ENCODE assay signal across 8 cellular contexts in the genomic region with DNA sequence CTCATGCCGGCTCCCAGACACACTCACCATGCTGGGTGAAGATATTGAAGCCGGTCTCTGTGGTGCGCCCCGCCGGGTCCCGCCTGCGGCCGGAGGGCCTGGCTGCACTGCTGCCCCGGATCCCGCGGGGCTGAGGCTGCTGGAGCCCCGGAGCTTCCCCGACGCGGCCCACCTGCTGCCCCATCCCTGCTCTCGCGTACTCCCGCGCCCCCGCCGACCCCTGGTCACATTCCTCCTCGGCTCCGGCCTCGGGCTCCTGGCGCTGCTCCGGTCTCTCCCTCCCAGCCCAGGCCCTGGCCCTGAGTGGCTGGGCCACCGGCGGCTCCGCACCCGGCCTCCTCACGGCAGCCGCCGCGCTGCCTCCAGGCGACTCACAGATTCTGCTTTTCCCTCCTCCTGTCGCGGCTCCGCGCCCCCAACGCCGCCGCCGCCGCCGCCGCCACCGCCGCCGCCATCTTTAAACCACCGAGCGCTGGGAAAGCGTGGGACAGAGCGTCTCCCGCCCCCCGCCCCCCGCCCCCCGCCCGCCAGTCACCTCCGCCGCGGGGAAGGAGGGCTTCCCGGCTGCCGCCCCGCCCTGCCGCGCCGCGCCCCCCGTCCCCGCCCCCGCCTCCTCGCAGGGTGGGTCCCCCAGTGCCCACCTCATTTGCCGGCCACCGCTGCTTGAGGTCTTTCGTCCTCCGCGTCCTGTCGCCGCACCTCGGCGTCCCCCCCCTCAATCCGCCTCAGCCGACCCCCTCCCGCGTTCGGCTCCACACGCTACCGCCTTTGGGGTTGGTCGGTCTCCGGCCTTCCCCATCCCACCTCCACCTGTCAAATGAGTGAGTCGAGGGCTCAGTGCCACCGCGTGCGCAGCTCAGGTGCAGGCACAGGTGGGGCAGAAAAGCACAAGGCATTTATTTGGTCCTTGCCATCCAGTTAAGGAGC. TPM values are rescaled to one million over a fixed set of nuclear protein-coding genes. Genes with fewer than 3 reads are reported as not detected.
DNase-seq lines count a peak whose midpoint lies in the region; ATAC-seq and TF ChIP-seq lines count a peak whose summit lies in the region.

ABL2 (minus strand) TSS at position 464 of the 927 bp plus-strand sequence; CDS start at position 184, 280 bp downstream.

- POLR2A ChIA-PET in activated CD4-positive, alpha-beta T cell treated with anti-CD3 and anti-CD28 coated beads, Interleukin-2, amount 10 ng/mL, durations not matched to agents 7 days and 5 days (lab: Charles Lee), result no interaction called here

- peak within 1 kb of the TSS; percentile 96 for H3K4me3 ChIP-seq in lower lobe of right lung

- DNase-seq in DMS79 treated with DMSO at 0.1 percent for 48 hours (lab: John Stamatoyannopoulos, UW) (peak; percentile 52), DMS79 (lab: John Stamatoyannopoulos, UW) (no peak), NCI-H2107 treated with DMSO at 0.1 percent for 48 hours (lab: John Stamatoyannopoulos, UW; ENCODE audit: unreplicated experiment) (peak; percentile 48), dermis blood vessel endothelial cell (peak; percentile 56), lower lobe of right lung (peak; percentile 62)
- DNase-seq in activated CD4-positive, alpha-beta T cell treated with anti-CD3 and anti-CD28 coated beads, Interleukin-2, amount 10 ng/mL, durations not matched to agents 7 days and 5 days, result peak; percentile 47
- DNase-seq in stimulated activated CD8-positive, alpha-beta memory T cell treated with anti-CD3 and anti-CD28 coated beads, Interleukin-12 subunit alpha, Interleukin-12 subunit beta, amount 100 ng/mL, for 1 hour (ENCODE audit: low read depth), result peak; percentile 35

- no peaks in the 10 kb centered on the region for H3K27me3 ChIP-seq in lower lobe of right lung (ENCODE audit: low read depth)

- no peaks in the 10 kb centered on the region for H3K27me3 Mint-ChIP-seq in activated CD4-positive, alpha-beta T cell treated with anti-CD3 and anti-CD28 coated beads, Interleukin-2, amount 10 ng/mL, durations not matched to agents 7 days and 5 days

- H3K27ac Mint-ChIP-seq in activated CD4-positive, alpha-beta T cell treated with anti-CD3 and anti-CD28 coated beads, Interleukin-2, amount 10 ng/mL, durations not matched to agents 7 days and 5 days, result peak within 1 kb of the TSS; percentile 87

- peak within 1 kb of the TSS; percentile 80 for H3K27ac ChIP-seq in lower lobe of right lung

- H3K36me3 Mint-ChIP-seq in activated CD4-positive, alpha-beta T cell treated with anti-CD3 and anti-CD28 coated beads, Interleukin-2, amount 10 ng/mL, durations not matched to agents 7 days and 5 days (ENCODE audit: low read depth), result peaks cover 8% of the 10 kb centered on the region

- H3K4me1 ChIP-seq in lower lobe of right lung, result peaks cover 28% of the 10 kb centered on the region

- peaks cover 24% of the 10 kb centered on the region for H3K4me1 Mint-ChIP-seq in activated CD4-positive, alpha-beta T cell treated with anti-CD3 and anti-CD28 coated beads, Interleukin-2, amount 10 ng/mL, durations not matched to agents 7 days and 5 days

- CTCF ChIA-PET in activated CD4-positive, alpha-beta T cell treated with anti-CD3 and anti-CD28 coated beads, Interleukin-2, amount 10 ng/mL, durations not matched to agents 7 days and 5 days (lab: Charles Lee), result interaction anchor here (1.0 kb wide), 1 partner anchor 24 kb away, joined by 3 read pairs; no protein-coding TSS in a partner anchor

- no peak for TF ChIP-seq CTCF in lower lobe of right lung (IDR thresholded peaks at IDR 0.05)

- ATAC-seq in HG02798 (IDR thresholded peaks at IDR 0.05; ENCODE audit: poor library complexity, unreplicated experiment) (peak; percentile 60), lower lobe of right lung (peak; percentile 86 to 92)

- H3K4me3 Mint-ChIP-seq in activated CD4-positive, alpha-beta T cell treated with anti-CD3 and anti-CD28 coated beads, Interleukin-2, amount 10 ng/mL, durations not matched to agents 7 days and 5 days, result peak within 1 kb of the TSS; percentile 86

- H3K36me3 ChIP-seq in lower lobe of right lung, result no peaks in the 10 kb centered on the region

- no peaks in the 10 kb centered on the region for H3K9me3 Mint-ChIP-seq in activated CD4-positive, alpha-beta T cell treated with anti-CD3 and anti-CD28 coated beads, Interleukin-2, amount 10 ng/mL, durations not matched to agents 7 days and 5 days

- intact Hi-C loops in lower lobe of right lung (cut with DNase I), result no loop called here

- no peaks in the 10 kb centered on the region for H3K9me3 ChIP-seq in lower lobe of right lung

RNA-seq across cellular contexts. Expression of gene ABL2, which starts in this region (rescaled TPM):
- 1 to 10 TPM; 7.5 to 8.2 TPM for total RNA-seq in activated CD4-positive, alpha-beta T cell treated with anti-CD3 and anti-CD28 coated beads, Interleukin-2, amount 10 ng/mL, durations not matched to agents 7 days and 5 days
- 77.1 and 80.7 TPM in 2 replicates for total RNA-seq in dermis blood vessel endothelial cell
- total RNA-seq in lower lobe of right lung, result 27.0 TPM
